1 cellular context compared by ENCODE assay signal in the genomic region with DNA sequence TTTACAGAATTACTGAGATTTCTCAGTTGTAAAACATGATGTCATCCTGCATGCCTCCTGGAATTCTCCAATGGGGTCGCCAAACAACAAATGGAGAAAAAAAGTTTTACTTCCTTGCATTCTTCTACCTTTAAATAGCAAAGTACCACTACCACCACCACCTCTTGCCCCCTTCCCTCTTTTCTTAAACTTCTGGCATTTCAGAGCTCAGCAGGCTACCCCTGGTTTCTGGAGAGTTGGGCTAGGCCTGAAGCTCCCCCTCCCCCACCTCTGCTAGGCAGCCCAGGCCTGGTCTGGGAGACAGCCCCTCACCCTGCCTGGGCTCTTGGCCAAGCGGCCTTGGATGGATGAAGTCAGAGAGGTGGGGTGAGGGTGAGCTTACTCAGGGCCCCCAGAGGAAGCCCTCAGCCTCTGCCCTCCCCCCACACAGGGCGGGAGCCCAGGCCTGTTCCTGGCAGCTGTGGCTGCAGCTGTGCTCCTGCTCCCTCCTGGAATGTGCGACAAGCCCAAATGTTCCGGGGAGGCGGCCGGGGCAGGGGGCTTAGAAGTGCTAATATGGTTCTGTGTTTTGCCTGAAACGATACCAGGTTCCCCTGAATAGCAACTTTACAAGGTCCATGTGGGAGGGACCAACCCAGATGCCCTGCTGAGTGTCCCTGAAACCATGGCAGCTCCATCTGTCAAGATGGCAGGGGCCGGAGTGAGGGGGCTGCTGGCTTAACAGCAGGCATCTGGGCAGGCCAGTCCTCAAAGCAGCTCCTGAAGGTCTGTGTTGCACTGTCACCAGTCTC.
TF ChIP-seq lines count a peak whose summit lies in the region.

No MANE protein-coding gene starts in this region.

TF ChIP-seq in K562, 482 proteins besides CTCF, POLR2A, EP300 and RAD21 (continued from another document):
- TF ChIP-seq NFIX (CRISPR knock-in tag; IDR thresholded peaks at IDR 0.05; ENCODE audit: low read depth) (no peak), CBFA2T3 (IDR thresholded peaks at IDR 0.05) (0 out of 2 replicates have a peak, but pooled peaks have one; percentile 4), NRF1 (conservative IDR thresholded peaks at IDR 0.05 in 1 of 2, IDR thresholded peaks at IDR 0.05 in 1 of 2) (no peak), DIDO1 (tag; IDR thresholded peaks at IDR 0.05; ENCODE audit: low read depth) (no peak), BACH1 (tag; IDR thresholded peaks at IDR 0.05) (no peak), ZNF436 (CRISPR knock-in tag; IDR thresholded peaks at IDR 0.05) (no peak), RBBP5 (IDR thresholded peaks at IDR 0.05; ENCODE audit: borderline replicate concordance, insufficient read depth, low read length, poor library complexity, severe bottlenecking) (no peak), RFX5 (IDR thresholded peaks at IDR 0.05; ENCODE audit: low read depth, low read length) (no peak), JUND (IDR thresholded peaks at IDR 0.05; ENCODE audit: borderline replicate concordance, low read depth, low read length) (no peak), JUND (tag; IDR thresholded peaks at IDR 0.05; ENCODE audit: borderline replicate concordance, low read depth, low read length) (no peak)
- TF ChIP-seq, protein P1, sequence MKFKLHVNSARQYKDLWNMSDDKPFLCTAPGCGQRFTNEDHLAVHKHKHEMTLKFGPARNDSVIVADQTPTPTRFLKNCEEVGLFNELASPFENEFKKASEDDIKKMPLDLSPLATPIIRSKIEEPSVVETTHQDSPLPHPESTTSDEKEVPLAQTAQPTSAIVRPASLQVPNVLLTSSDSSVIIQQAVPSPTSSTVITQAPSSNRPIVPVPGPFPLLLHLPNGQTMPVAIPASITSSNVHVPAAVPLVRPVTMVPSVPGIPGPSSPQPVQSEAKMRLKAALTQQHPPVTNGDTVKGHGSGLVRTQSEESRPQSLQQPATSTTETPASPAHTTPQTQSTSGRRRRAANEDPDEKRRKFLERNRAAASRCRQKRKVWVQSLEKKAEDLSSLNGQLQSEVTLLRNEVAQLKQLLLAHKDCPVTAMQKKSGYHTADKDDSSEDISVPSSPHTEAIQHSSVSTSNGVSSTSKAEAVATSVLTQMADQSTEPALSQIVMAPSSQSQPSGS (CRISPR knock-in tag; IDR thresholded peaks at IDR 0.05), result no peak
- TF ChIP-seq, protein P2, sequence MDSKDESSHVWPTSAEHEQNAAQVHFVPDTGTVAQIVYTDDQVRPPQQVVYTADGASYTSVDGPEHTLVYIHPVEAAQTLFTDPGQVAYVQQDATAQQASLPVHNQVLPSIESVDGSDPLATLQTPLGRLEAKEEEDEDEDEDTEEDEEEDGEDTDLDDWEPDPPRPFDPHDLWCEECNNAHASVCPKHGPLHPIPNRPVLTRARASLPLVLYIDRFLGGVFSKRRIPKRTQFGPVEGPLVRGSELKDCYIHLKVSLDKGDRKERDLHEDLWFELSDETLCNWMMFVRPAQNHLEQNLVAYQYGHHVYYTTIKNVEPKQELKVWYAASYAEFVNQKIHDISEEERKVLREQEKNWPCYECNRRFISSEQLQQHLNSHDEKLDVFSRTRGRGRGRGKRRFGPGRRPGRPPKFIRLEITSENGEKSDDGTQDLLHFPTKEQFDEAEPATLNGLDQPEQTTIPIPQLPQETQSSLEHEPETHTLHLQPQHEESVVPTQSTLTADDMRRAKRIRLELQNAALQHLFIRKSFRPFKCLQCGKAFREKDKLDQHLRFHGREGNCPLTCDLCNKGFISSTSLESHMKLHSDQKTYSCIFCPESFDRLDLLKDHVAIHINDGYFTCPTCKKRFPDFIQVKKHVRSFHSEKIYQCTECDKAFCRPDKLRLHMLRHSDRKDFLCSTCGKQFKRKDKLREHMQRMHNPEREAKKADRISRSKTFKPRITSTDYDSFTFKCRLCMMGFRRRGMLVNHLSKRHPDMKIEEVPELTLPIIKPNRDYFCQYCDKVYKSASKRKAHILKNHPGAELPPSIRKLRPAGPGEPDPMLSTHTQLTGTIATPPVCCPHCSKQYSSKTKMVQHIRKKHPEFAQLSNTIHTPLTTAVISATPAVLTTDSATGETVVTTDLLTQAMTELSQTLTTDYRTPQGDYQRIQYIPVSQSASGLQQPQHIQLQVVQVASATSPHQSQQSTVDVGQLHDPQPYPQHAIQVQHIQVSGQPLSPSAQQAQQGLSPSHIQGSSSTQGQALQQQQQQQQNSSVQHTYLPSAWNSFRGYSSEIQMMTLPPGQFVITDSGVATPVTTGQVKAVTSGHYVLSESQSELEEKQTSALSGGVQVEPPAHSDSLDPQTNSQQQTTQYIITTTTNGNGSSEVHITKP (IDR thresholded peaks at IDR 0.05; ENCODE audit: partially characterized antibody), result peak; percentile 95
- TF ChIP-seq, protein P3, sequence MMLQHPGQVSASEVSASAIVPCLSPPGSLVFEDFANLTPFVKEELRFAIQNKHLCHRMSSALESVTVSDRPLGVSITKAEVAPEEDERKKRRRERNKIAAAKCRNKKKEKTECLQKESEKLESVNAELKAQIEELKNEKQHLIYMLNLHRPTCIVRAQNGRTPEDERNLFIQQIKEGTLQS (IDR thresholded peaks at IDR 0.05), result peak; percentile 63
- TF ChIP-seq, protein P3 (CRISPR knock-in tag; conservative IDR thresholded peaks at IDR 0.05), result no peak
TF ChIP-seq in K562: peak in this region for 4.
